ENCODE assay signal across 9 cellular contexts in genomic region chrX:55008571-55009358, GRCh38. TPM values are rescaled to one million over a fixed set of nuclear protein-coding genes. Genes with fewer than 3 reads are reported as not detected.
DNase-seq lines count a peak whose midpoint lies in the region; ATAC-seq, FAIRE-seq and TF ChIP-seq lines count a peak whose summit lies in the region.
"Had no signal": no experiment of that assay in that cellular context is flagged by ENCODE, and none has a peak within 500 bp of the region (broad histone marks: within the 10 kb centered on the region; RNA-seq: fewer than 3 reads in every experiment).

No MANE protein-coding gene starts in this region.

- peak; percentile 3 for DNase-seq in GM10266 (ENCODE audit: extremely low spot score)
- DNase-seq in NB4 (ENCODE audit: low read depth): peak; percentile 64
- peak; percentile 42 for DNase-seq in endothelial cell of umbilical vein (ENCODE audit: low read depth, low spot score)
- peak in 1 of 2 donors; percentile 62 for DNase-seq in trophoblast cell
- DNase-seq in D721Med (ENCODE audit: insufficient read length, low spot score): no peak

- H3K4me1 ChIP-seq in endothelial cell of umbilical vein (ENCODE audit: control insufficient read depth, extremely low read depth, insufficient read depth, low read length): peaks cover 27% of the 10 kb centered on the region
- H3K4me1 ChIP-seq in trophoblast cell (ENCODE audit: control insufficient read depth in 1 of 2, insufficient read depth in 2 of 2, low read length in 2 of 2): peaks cover 25 to 28% of the 10 kb centered on the region in 2 experiments

- H3K9me3 ChIP-seq in endothelial cell of umbilical vein (replicated peaks; ENCODE audit: control insufficient read depth, insufficient read depth, low read length) (no peaks in the 10 kb centered on the region), trophoblast cell (ENCODE audit: insufficient read depth, low read depth, low read length) (no peaks in the 10 kb centered on the region)

- no CpG with 5 or more reads among the region's 9 CpGs for WGBS in trophoblast cell (ENCODE audit: extremely low coverage, insufficient coverage, insufficient read length)

- POLR2A ChIA-PET in endothelial cell of umbilical vein (lab: Charles Lee): interaction anchor here (1.4 kb wide), 1 partner anchor 9 kb away, joined by 5 read pairs; the partner anchor contains the start of gene APEX2

- H2BK120ac ChIP-seq in trophoblast cell (ENCODE audit: insufficient read depth, low read length, poor library complexity): no peak overlapping the region

- H3K23ac ChIP-seq in trophoblast cell (ENCODE audit: low read length): no peak overlapping the region

- H3K14ac ChIP-seq in trophoblast cell (ENCODE audit: low read length): no peak overlapping the region

- H4K12ac ChIP-seq in trophoblast cell (ENCODE audit: low read depth, low read length): no peak overlapping the region

- H3K9ac ChIP-seq in endothelial cell of umbilical vein (replicated peaks; ENCODE audit: extremely low read depth, insufficient read depth, low read length): no peak overlapping the region
- H3K9ac ChIP-seq in trophoblast cell (ENCODE audit: low read length): no peak overlapping the region

- H3K4me2 ChIP-seq in endothelial cell of umbilical vein (ENCODE audit: insufficient read depth, low read length): no peak overlapping the region
- peak overlapping the region; percentile 39 for H3K4me2 ChIP-seq in trophoblast cell (ENCODE audit: low read length)

- H3K79me1 ChIP-seq in trophoblast cell (ENCODE audit: low read length): peaks cover 11% of the 10 kb centered on the region

- H3K36me3 ChIP-seq in endothelial cell of umbilical vein (ENCODE audit: control insufficient read depth in 2 of 2, extremely low read depth in 1 of 2, insufficient read depth in 2 of 2, low read length in 2 of 2) (peaks cover 0 to 9% of the 10 kb centered on the region in 2 experiments), trophoblast cell (ENCODE audit: control insufficient read depth in 1 of 2, insufficient read depth in 2 of 2, low read length in 2 of 2) (peaks cover 17 to 23% of the 10 kb centered on the region in 2 experiments)

- H3K27ac ChIP-seq in endothelial cell of umbilical vein (ENCODE audit: insufficient read depth, low read depth, low read length) (peak overlapping the region; percentile 18), trophoblast cell (ENCODE audit: low read depth, low read length) (peak overlapping the region; percentile 61)

- TF ChIP-seq CTCF in GM10266 (IDR thresholded peaks at IDR 0.05; ENCODE audit: control insufficient read depth, insufficient read depth, low read depth, missing control alignments): no peak
- TF ChIP-seq CTCF in NB4 (IDR thresholded peaks at IDR 0.05; ENCODE audit: low read depth, low read length): no peak
- TF ChIP-seq CTCF in endothelial cell of umbilical vein (IDR thresholded peaks at IDR 0.05; ENCODE audit: extremely low read depth in 1 of 2, insufficient read depth in 1 of 2, low read depth in 1 of 2, low read length in 2 of 2): no peak
- no peak for TF ChIP-seq CTCF in D721Med (IDR thresholded peaks at IDR 0.05; ENCODE audit: insufficient read depth, missing control alignments)

- H3K9me1 ChIP-seq in endothelial cell of umbilical vein (replicated peaks; ENCODE audit: control insufficient read depth, extremely low read depth, insufficient read depth, low read length): no peaks in the 10 kb centered on the region

- FAIRE-seq in endothelial cell of umbilical vein (lab: Jason Lieb, UNC) (peak; percentile 76), D721Med (lab: Jason Lieb, UNC) (no peak)

- H3K4ac ChIP-seq in trophoblast cell (ENCODE audit: low read depth, low read length): no peak overlapping the region

- H3K79me2 ChIP-seq in endothelial cell of umbilical vein (ENCODE audit: control insufficient read depth, insufficient read depth, low read length): no peaks in the 10 kb centered on the region
- H3K79me2 ChIP-seq in trophoblast cell (ENCODE audit: control insufficient read depth, insufficient read depth, low read length, poor library complexity): peaks cover 3% of the 10 kb centered on the region

- H2AK5ac ChIP-seq in trophoblast cell (ENCODE audit: low read length): no peak overlapping the region

- H2AFZ ChIP-seq in endothelial cell of umbilical vein (ENCODE audit: low read depth, low read length) (no peak overlapping the region), trophoblast cell (ENCODE audit: insufficient read depth, low read length, poor library complexity) (no peak overlapping the region)

- TF ChIP-seq POLR2A in NB4 (IDR thresholded peaks at IDR 0.05; ENCODE audit: extremely low read depth, insufficient read length) (no peak), endothelial cell of umbilical vein (IDR thresholded peaks at IDR 0.05; ENCODE audit: low read depth, low read length) (no peak)

- H3K18ac ChIP-seq in trophoblast cell (ENCODE audit: low read length): no peak overlapping the region

- dilution Hi-C loops in endothelial cell of umbilical vein (cut with MboI; ENCODE audit: extremely low pct_ligation_motif_present, low sequenced_read_pairs): no loop called here

- H3K27me3 ChIP-seq in endothelial cell of umbilical vein (ENCODE audit: control insufficient read depth in 2 of 2, insufficient read depth in 2 of 2, low read length in 2 of 2) (no peaks in the 10 kb centered on the region), trophoblast cell (ENCODE audit: insufficient read depth, low read length) (no peaks in the 10 kb centered on the region)

- CTCF ChIA-PET in endothelial cell of umbilical vein (lab: Charles Lee): interaction anchor here (2.7 kb wide), 1 partner anchor 9 kb away, joined by 8 read pairs; the partner anchor contains the start of gene APEX2

- no peak overlapping the region for H3K4me3 ChIP-seq in NB4 (ENCODE audit: low read depth, low read length)
- H3K4me3 ChIP-seq in endothelial cell of umbilical vein (replicated peaks in 1 of 3; ENCODE audit: insufficient read depth in 1 of 3, low read depth in 1 of 3, low read length in 3 of 3): no peak overlapping the region
- no peak overlapping the region for H3K4me3 ChIP-seq in trophoblast cell (ENCODE audit: low read depth, low read length)

- H4K8ac ChIP-seq in trophoblast cell (ENCODE audit: low read depth, low read length): no peak overlapping the region

- intact Hi-C loops in endothelial cell of umbilical vein (cut with micrococcal nuclease): loop anchor here (2.0 kb wide), 1 partner anchor 48 kb away; no protein-coding TSS in a partner anchor

- BruUV-seq in endothelial cell of umbilical vein (replicated peaks; lab: Mats Ljungman, UMichigan): no TSS peak

- no peak overlapping the region for H2BK12ac ChIP-seq in trophoblast cell (ENCODE audit: low read length)

- H2BK5ac ChIP-seq in trophoblast cell (ENCODE audit: low read depth, low read length, poor library complexity): peak overlapping the region; percentile 3

- no peak for ATAC-seq in HG03175 (IDR thresholded peaks at IDR 0.05; ENCODE audit: unreplicated experiment)
- ATAC-seq in HG03469 (IDR thresholded peaks at IDR 0.05; ENCODE audit: unreplicated experiment): no peak
- ATAC-seq in HG03442 (IDR thresholded peaks at IDR 0.05; ENCODE audit: unreplicated experiment): no peak

- H4K91ac ChIP-seq in trophoblast cell (ENCODE audit: low read depth, low read length): peak overlapping the region; percentile 3

- no peaks in the 10 kb centered on the region for H4K20me1 ChIP-seq in endothelial cell of umbilical vein (replicated peaks; ENCODE audit: control insufficient read depth, extremely low read depth, insufficient read depth, low read length)

TF ChIP-seq in endothelial cell of umbilical vein, 7 proteins besides CTCF, POLR2A, EP300 and RAD21:
- TF ChIP-seq EZH2 (IDR thresholded peaks at IDR 0.05; ENCODE audit: borderline replicate concordance, low read depth, low read length, severe bottlenecking) (no peak), FOS (IDR thresholded peaks at IDR 0.05; ENCODE audit: borderline replicate concordance, insufficient read depth, low read length) (no peak), MYC (IDR thresholded peaks at IDR 0.05; ENCODE audit: low read depth, low read length) (no peak), GATA2 (IDR thresholded peaks at IDR 0.05; ENCODE audit: insufficient read depth, insufficient read length, low read depth, low read length) (no peak)

RNA-seq across cellular contexts. Expression of gene APEX2, which starts 8.6 kb away (rescaled TPM):
- total RNA-seq in endothelial cell of umbilical vein: 22.7 and 26.6 TPM in 2 replicates
- 54.1 and 55.9 TPM in 2 replicates for polyA plus RNA-seq in endothelial cell of umbilical vein
- 37.9 and 38.1 TPM in 2 replicates for polyA plus RNA-seq in endothelial cell of umbilical vein (2011; cell fraction: cytosol; rRNA removed)
- 24.7 and 27.7 TPM in 2 replicates for polyA plus RNA-seq in endothelial cell of umbilical vein (2011; cell fraction: nucleus; rRNA removed)
- 22.3 and 25.7 TPM in 2 replicates for polyA plus RNA-seq in endothelial cell of umbilical vein (2012)
- 38.4 and 40.5 TPM in 2 replicates for polyA minus RNA-seq in endothelial cell of umbilical vein
- 51.8 TPM for polyA minus RNA-seq in endothelial cell of umbilical vein (2011; cell fraction: cytosol; rRNA and poly(A)+ RNA removed)
- polyA minus RNA-seq in endothelial cell of umbilical vein (2011; cell fraction: nucleus; rRNA and poly(A)+ RNA removed): 10.8 TPM in 2 replicates
- polyA plus RNA-seq in trophoblast cell (2013): 16.1 and 16.4 TPM in 2 replicates

RNA-seq across cellular contexts. Expression of gene PFKFB1, which starts 14.8 kb away (rescaled TPM):
- total RNA-seq in endothelial cell of umbilical vein: 0.16 and 0.20 TPM in 2 replicates
- 0.16 and 0.18 TPM in 2 replicates for polyA plus RNA-seq in endothelial cell of umbilical vein
- 0.08 and 0.11 TPM in 2 replicates for polyA plus RNA-seq in endothelial cell of umbilical vein (2011; cell fraction: cytosol; rRNA removed)
- 0.39 and 0.47 TPM in 2 replicates for polyA plus RNA-seq in endothelial cell of umbilical vein (2011; cell fraction: nucleus; rRNA removed)
- 0.12 and 0.16 TPM in 2 replicates for polyA plus RNA-seq in endothelial cell of umbilical vein (2012)
- 0.38 TPM in 1 of 2 replicates, not detected in the other for polyA minus RNA-seq in endothelial cell of umbilical vein
- polyA minus RNA-seq in endothelial cell of umbilical vein (2011; cell fraction: cytosol; rRNA and poly(A)+ RNA removed): not detected
- 0.43 TPM in 1 of 2 replicates, not detected in the other for polyA minus RNA-seq in endothelial cell of umbilical vein (2011; cell fraction: nucleus; rRNA and poly(A)+ RNA removed)
- polyA plus RNA-seq in trophoblast cell (2013): 0.19 and 0.22 TPM in 2 replicates
- polyA plus RNA-seq: fibroblast of lung had no signal

RNA-seq across cellular contexts. Expression of gene ALAS2, which starts 22.0 kb away (rescaled TPM):
- not detected in 2 replicates for total RNA-seq in endothelial cell of umbilical vein
- polyA plus RNA-seq in endothelial cell of umbilical vein: not detected in 2 replicates
- polyA plus RNA-seq in endothelial cell of umbilical vein (2011; cell fraction: cytosol; rRNA removed): not detected in 2 replicates
- polyA plus RNA-seq in endothelial cell of umbilical vein (2011; cell fraction: nucleus; rRNA removed): not detected in 2 replicates
- not detected in 2 replicates for polyA plus RNA-seq in endothelial cell of umbilical vein (2012)
- 2.2 and 3.4 TPM in 2 replicates for polyA minus RNA-seq in endothelial cell of umbilical vein
- polyA minus RNA-seq in endothelial cell of umbilical vein (2011; cell fraction: cytosol; rRNA and poly(A)+ RNA removed): not detected
- polyA minus RNA-seq in endothelial cell of umbilical vein (2011; cell fraction: nucleus; rRNA and poly(A)+ RNA removed): not detected in 2 replicates
- 0.04 TPM in 2 replicates for polyA plus RNA-seq in trophoblast cell (2013)
- total RNA-seq: fibroblast of lung had no signal
- polyA plus RNA-seq: fibroblast of lung had no signal
